ENCODE assay signal across 9 cellular contexts in the genomic region with DNA sequence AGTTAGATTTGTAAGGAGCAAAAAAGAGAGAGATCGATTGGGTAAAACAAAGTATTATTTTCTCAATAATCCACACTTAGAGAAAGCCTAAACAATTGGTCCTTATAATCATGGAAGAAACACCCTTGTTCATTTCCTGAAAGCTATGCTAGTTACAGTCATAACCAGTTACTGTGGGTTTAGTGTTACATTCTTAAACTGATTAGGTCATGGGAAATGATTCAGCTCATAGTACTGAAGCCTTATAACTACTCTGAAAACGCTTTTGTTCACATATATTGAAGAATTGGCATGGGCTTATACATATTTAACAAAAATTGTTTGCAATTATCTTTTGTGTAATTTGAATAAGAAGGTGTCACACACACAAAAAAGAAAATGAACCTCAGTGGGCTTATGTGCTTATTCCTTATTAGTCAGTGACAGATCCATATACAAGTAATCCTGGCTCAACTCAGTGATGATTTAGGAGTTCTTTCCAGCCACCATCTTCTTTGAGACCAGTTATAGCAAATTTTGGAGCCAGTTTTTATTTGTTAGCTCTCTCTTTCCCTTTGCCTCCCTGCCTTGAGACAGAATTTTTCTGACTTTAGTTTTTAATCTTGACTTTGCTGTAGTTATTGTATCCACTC.
A peak's percentile ranks its signal among the peaks of the same experiment; 100 is the strongest.
DNase-seq lines count a peak whose midpoint lies in the region; ATAC-seq and TF ChIP-seq lines count a peak whose summit lies in the region.
"Had no signal": no experiment of that assay in that cellular context is flagged by ENCODE, and none has a peak within 500 bp of the region (broad histone marks: within the 10 kb centered on the region; RNA-seq: fewer than 3 reads in every experiment).

No MANE protein-coding gene starts in this region.

- peak; percentile 91 for ATAC-seq in HG03354 (IDR thresholded peaks at IDR 0.05; ENCODE audit: poor library complexity, severe bottlenecking, unreplicated experiment)

- H3K18ac ChIP-seq in H9 (ENCODE audit: insufficient read length, low read depth, low read length): no peak overlapping the region

- H3K4me3 Mint-ChIP-seq in activated T-cell treated with anti-CD3 and anti-CD28 coated beads, Interleukin-2, amount 50 U/mL, for 24 hours: no peak overlapping the region
- no peak overlapping the region for H3K4me3 Mint-ChIP-seq in H9

- H3K4me1 Mint-ChIP-seq in activated T-cell treated with anti-CD3 and anti-CD28 coated beads, Interleukin-2, amount 50 U/mL, for 24 hours (ENCODE audit: low read depth): peaks cover 37% of the 10 kb centered on the region
- no peaks in the 10 kb centered on the region for H3K4me1 Mint-ChIP-seq in H9

- H3K23me2 ChIP-seq in H9 (ENCODE audit: insufficient read length, low read depth, low read length, poor library complexity, severe bottlenecking): no peaks in the 10 kb centered on the region

- H3K4me3 ChIP-seq in astrocyte of the spinal cord (ENCODE audit: low read depth, low read length) (no peak overlapping the region), H7 (ENCODE audit: insufficient read depth, low read depth, low read length) (no peak overlapping the region)
- H3K4me3 ChIP-seq: BLaER1 treated with 17β-estradiol and CSF1 and Interleukin-3, amounts not matched to agents 10 nM and 100 nM had no signal

- no peaks in the 10 kb centered on the region for H3K36me3 ChIP-seq in H7 (replicated peaks; ENCODE audit: control insufficient read depth, insufficient read depth, low read length)
- H3K36me3 ChIP-seq: BLaER1 treated with 17β-estradiol and CSF1 and Interleukin-3, amounts not matched to agents 10 nM and 100 nM had no signal

- H4K91ac ChIP-seq in H9 (ENCODE audit: insufficient read length, low read depth, low read length): no peak overlapping the region

- H3K79me2 ChIP-seq in H9 (ENCODE audit: insufficient read depth, low read length): no peaks in the 10 kb centered on the region

- H3K9me3 ChIP-seq in H9 (ENCODE audit: control insufficient read depth, low read depth, low read length): no peaks in the 10 kb centered on the region

- H3T11ph ChIP-seq in H9 (ENCODE audit: low read length): no peak overlapping the region

- H3K27me3 ChIP-seq in H7 (ENCODE audit: control insufficient read depth, insufficient read depth, low read length): no peaks in the 10 kb centered on the region
- no peaks in the 10 kb centered on the region for H3K27me3 ChIP-seq in H9 (ENCODE audit: insufficient read depth, low read length)
- H3K27me3 ChIP-seq: BLaER1 treated with 17β-estradiol and CSF1 and Interleukin-3, amounts not matched to agents 10 nM and 100 nM had no signal

- peaks cover 7% of the 10 kb centered on the region for H3K27me3 Mint-ChIP-seq in activated T-cell treated with anti-CD3 and anti-CD28 coated beads, Interleukin-2, amount 50 U/mL, for 24 hours
- no peaks in the 10 kb centered on the region for H3K27me3 Mint-ChIP-seq in H9 (ENCODE audit: low read depth)

- H3K56ac ChIP-seq in H9 (ENCODE audit: insufficient read length, low read depth, low read length): no peak overlapping the region

- no peak overlapping the region for H2BK120ac ChIP-seq in H9 (ENCODE audit: low read depth, low read length, poor library complexity, severe bottlenecking)

- H3K36me3 Mint-ChIP-seq in activated T-cell treated with anti-CD3 and anti-CD28 coated beads, Interleukin-2, amount 50 U/mL, for 24 hours (ENCODE audit: low read depth): no peaks in the 10 kb centered on the region
- no peaks in the 10 kb centered on the region; a peak in 1 of 7 replicates for H3K36me3 Mint-ChIP-seq in H9 (ENCODE audit: insufficient read depth in 1 of 3, low read depth in 3 of 3)

- no peak overlapping the region for H4K5ac ChIP-seq in H9 (ENCODE audit: insufficient read length, low read depth, low read length)

- no peak overlapping the region for H2BK15ac ChIP-seq in H9 (ENCODE audit: low read depth, low read length)

- H3K4me2 ChIP-seq in H9 (ENCODE audit: insufficient read depth, insufficient read length, low read length): no peak overlapping the region
- H3K4me2 ChIP-seq: BLaER1 treated with 17β-estradiol and CSF1 and Interleukin-3, amounts not matched to agents 10 nM and 100 nM had no signal

- DNase-seq in activated T-cell treated with anti-CD3 and anti-CD28 coated beads, Interleukin-2, amount 50 U/mL, for 24 hours: no peak
- no peak for DNase-seq in activated T-cell treated with anti-CD3 and anti-CD28 coated beads, Interleukin-2, amount 50 U/mL, for 1 hour
- DNase-seq in astrocyte of the spinal cord (ENCODE audit: low read depth, low spot score): peak; percentile 95
- peak; percentile 85 for DNase-seq in pulmonary artery endothelial cell (ENCODE audit: low read depth, low spot score)
- DNase-seq in cerebellar nuclear complex (lab: John Stamatoyannopoulos, UW): no peak
- DNase-seq in H7: no peak
- no peak for DNase-seq in H9

- no CpG with 5 or more reads among the region's 2 CpGs for WGBS in H9 (ENCODE audit: extremely low coverage, insufficient read length, low lambda C conversion rate)

- peak overlapping the region; percentile 70 for H3K27ac Mint-ChIP-seq in activated T-cell treated with anti-CD3 and anti-CD28 coated beads, Interleukin-2, amount 50 U/mL, for 24 hours
- H3K27ac Mint-ChIP-seq in H9: no peak overlapping the region

- peaks cover 2% of the 10 kb centered on the region for H3K9me3 Mint-ChIP-seq in activated T-cell treated with anti-CD3 and anti-CD28 coated beads, Interleukin-2, amount 50 U/mL, for 24 hours
- no peaks in the 10 kb centered on the region; a peak in 1 of 5 replicates for H3K9me3 Mint-ChIP-seq in H9

- H2BK12ac ChIP-seq in H9 (ENCODE audit: insufficient read length, low read depth, low read length): no peak overlapping the region

- no peaks in the 10 kb centered on the region for H3K79me1 ChIP-seq in H9 (ENCODE audit: insufficient read depth, low read depth, low read length, poor library complexity, severe bottlenecking)

- in situ Hi-C loops in astrocyte of the spinal cord (cut with HindIII; ENCODE audit: low sequenced_read_pairs): no loop called here

- no peak overlapping the region for H3K14ac ChIP-seq in H9 (ENCODE audit: insufficient read depth, low read length)

- no peaks in the 10 kb centered on the region for H4K20me1 ChIP-seq in H9 (ENCODE audit: control insufficient read depth, insufficient read depth, insufficient read length)
- H4K20me1 ChIP-seq: BLaER1 treated with 17β-estradiol and CSF1 and Interleukin-3, amounts not matched to agents 10 nM and 100 nM had no signal

- no peak overlapping the region for H2AFZ ChIP-seq in H9 (ENCODE audit: low read length)

- no peak overlapping the region for H3K27ac ChIP-seq in H9 (ENCODE audit: insufficient read length, low read depth, low read length)
- H3K27ac ChIP-seq: BLaER1 treated with 17β-estradiol and CSF1 and Interleukin-3, amounts not matched to agents 10 nM and 100 nM had no signal

- no peak overlapping the region for H3K9ac ChIP-seq in H9 (ENCODE audit: extremely low read depth, insufficient read length, low read length)
- H3K9ac ChIP-seq: BLaER1 treated with 17β-estradiol and CSF1 and Interleukin-3, amounts not matched to agents 10 nM and 100 nM had no signal

- TF ChIP-seq CTCF in astrocyte of the spinal cord (IDR thresholded peaks at IDR 0.05; ENCODE audit: low read depth, low read length): no peak
- TF ChIP-seq CTCF in H9 (conservative IDR thresholded peaks at IDR 0.05): no peak

- H3K4ac ChIP-seq in H9 (ENCODE audit: low read depth, low read length): no peak overlapping the region

- H3K4me1 ChIP-seq in H9 (ENCODE audit: insufficient read depth, low read length): no peaks in the 10 kb centered on the region
- H3K4me1 ChIP-seq: BLaER1 treated with 17β-estradiol and CSF1 and Interleukin-3, amounts not matched to agents 10 nM and 100 nM had no signal

- H2AK5ac ChIP-seq in H9 (ENCODE audit: insufficient read length, low read length): no peak overlapping the region

- H3K23ac ChIP-seq in H9 (ENCODE audit: insufficient read length, low read depth, low read length): no peak overlapping the region

- no peak overlapping the region for H4K8ac ChIP-seq in H9 (replicated peaks; ENCODE audit: insufficient read length, low read depth, low read length)

- no peak overlapping the region for H2BK5ac ChIP-seq in H9 (ENCODE audit: insufficient read length, low read length)

- no peak overlapping the region for H2BK20ac ChIP-seq in H9 (ENCODE audit: low read depth, low read length, poor library complexity, severe bottlenecking)

Comparison
In these comparisons a context has a peak if more than half of its experiments do, and no peak if none do; other contexts are left out.
1. DNase-seq: peak in astrocyte of the spinal cord (single experiment) and pulmonary artery endothelial cell (single experiment); none in activated T-cell treated with anti-CD3 and anti-CD28 coated beads, Interleukin-2, amount 50 U/mL, for 24 hours (single experiment), activated T-cell treated with anti-CD3 and anti-CD28 coated beads, Interleukin-2, amount 50 U/mL, for 1 hour (single experiment), cerebellar nuclear complex (0 of 2), H7 (single experiment) and H9 (single experiment).